Comparison of ENCODE assay signal across 8 cellular contexts in genomic region chr1:222713091-222714012, GRCh38.
DNase-seq lines count a peak whose midpoint lies in the region; TF ChIP-seq lines count a peak whose summit lies in the region.

No MANE protein-coding gene starts in this region.

- TF ChIP-seq CTCF in GM20000 (IDR thresholded peaks at IDR 0.05; ENCODE audit: extremely low read depth, missing control alignments), result no peak

- peak; percentile 92 for DNase-seq in COR-L47 (lab: John Stamatoyannopoulos, UW)
- DNase-seq in GM20000 (ENCODE audit: low spot score), result peak; percentile 83
- peak; percentile 74 for DNase-seq in HS-5 (ENCODE audit: low read depth)
- peak; percentile 74 for DNase-seq in NK-92 (lab: John Stamatoyannopoulos, UW; ENCODE audit: unreplicated experiment)
- DNase-seq in activated CD8-positive, alpha-beta memory T cell treated with anti-CD3 and anti-CD28 coated beads for 24 hours, result peak; percentile 94
- peak; percentile 90 for DNase-seq in effector CD8-positive, alpha-beta T cell (lab: John Stamatoyannopoulos, UW)
- peak; percentile 97 for DNase-seq in medulla oblongata (ENCODE audit: extremely low spot score)
- peak; percentile 84 for DNase-seq in stimulated activated CD8-positive, alpha-beta memory T cell treated with anti-CD3 and anti-CD28 coated beads, Interleukin-12 subunit alpha, Interleukin-12 subunit beta, amount 100 ng/mL, for 1 hour (ENCODE audit: low read depth)

Comparison
In these comparisons a context has a peak if more than half of its experiments do, and no peak if none do; other contexts are left out.
1. Peak in every context shown above with its lines: DNase-seq.